19 cellular contexts compared by ENCODE assay signal in the genomic region with DNA sequence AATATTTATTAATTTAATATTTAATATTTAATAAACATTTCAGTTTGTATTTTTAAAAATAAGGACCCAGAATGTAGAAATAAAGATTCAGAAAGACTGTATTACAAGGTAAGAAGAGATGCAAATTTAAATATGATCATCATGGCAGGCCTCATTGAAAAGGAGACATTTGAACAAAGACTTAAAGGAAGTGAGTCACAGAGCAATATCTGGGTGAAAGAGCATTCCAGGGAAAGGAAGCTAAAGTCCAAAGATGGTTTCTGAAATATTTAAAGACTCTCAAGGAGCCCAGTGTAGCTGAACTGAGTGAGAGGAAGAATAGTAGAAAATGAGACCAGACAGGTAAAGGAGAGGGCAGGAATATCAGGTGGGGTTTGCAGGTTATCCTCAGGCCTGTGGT. TPM values are rescaled to one million over a fixed set of nuclear protein-coding genes. Genes with fewer than 3 reads are reported as not detected.
A peak's percentile ranks its signal among the peaks of the same experiment; 100 is the strongest.
DNase-seq lines count a peak whose midpoint lies in the region; ATAC-seq, FAIRE-seq and TF ChIP-seq lines count a peak whose summit lies in the region.
"Had no signal": no experiment of that assay in that cellular context is flagged by ENCODE, and none has a peak within 500 bp of the region (broad histone marks: within the 10 kb centered on the region; RNA-seq: fewer than 3 reads in every experiment).

No MANE protein-coding gene starts in this region.

- CTCF ChIA-PET in BJ (lab: Yijun Ruan, JAX) = no interaction called here
- CTCF ChIA-PET in PC-9 (lab: Charles Lee) = no interaction called here
- CTCF ChIA-PET in endothelial cell of umbilical vein (lab: Charles Lee) = interaction anchor here (1.9 kb wide), 1 partner anchor 35 kb away, joined by 6 read pairs; no protein-coding TSS in a partner anchor

- H3K27me3 ChIP-seq in BJ (ENCODE audit: control insufficient read depth, insufficient read depth, low read length) = no peaks in the 10 kb centered on the region
- no peaks in the 10 kb centered on the region for H3K27me3 ChIP-seq in PC-9 (ENCODE audit: insufficient read depth, low read depth)
- H3K27me3 ChIP-seq in endothelial cell of umbilical vein (ENCODE audit: control insufficient read depth in 2 of 2, insufficient read depth in 2 of 2, low read length in 2 of 2) = peaks cover 0 to 3% of the 10 kb centered on the region in 2 experiments
- H3K27me3 ChIP-seq: Peyer's patch had no signal

- H3F3A ChIP-seq in PC-9 (ENCODE audit: insufficient read depth, low read depth) = no peaks in the 10 kb centered on the region

- H3K9ac ChIP-seq in endothelial cell of umbilical vein (replicated peaks; ENCODE audit: extremely low read depth, insufficient read depth, low read length) = no peak overlapping the region

- H3K36me3 ChIP-seq in BJ (ENCODE audit: control insufficient read depth, insufficient read depth, low read length) = no peaks in the 10 kb centered on the region
- no peaks in the 10 kb centered on the region for H3K36me3 ChIP-seq in PC-9 (ENCODE audit: low read depth)
- no peaks in the 10 kb centered on the region for H3K36me3 ChIP-seq in endothelial cell of umbilical vein (ENCODE audit: control insufficient read depth in 2 of 2, extremely low read depth in 1 of 2, insufficient read depth in 2 of 2, low read length in 2 of 2)
- H3K36me3 ChIP-seq in mucosa of descending colon (ENCODE audit: low read depth) = no peaks in the 10 kb centered on the region
- H3K36me3 ChIP-seq: Peyer's patch had no signal

- no peaks in the 10 kb centered on the region for H3K9me2 ChIP-seq in PC-9 (ENCODE audit: insufficient read depth)

- H3K27ac ChIP-seq in PC-9 (0 out of 2 replicates have a peak overlapping the region, but pooled peaks have one; percentile 0), endothelial cell of umbilical vein (ENCODE audit: insufficient read depth, low read depth, low read length) (no peak overlapping the region)
- H3K27ac ChIP-seq: Peyer's patch had no signal

- peak; percentile 43 for FAIRE-seq in endothelial cell of umbilical vein (lab: Jason Lieb, UNC)

- H3K4me3 ChIP-seq in BJ (ENCODE audit: low read depth, low read length) (no peak overlapping the region), PC-9 (no peak overlapping the region), endothelial cell of umbilical vein (replicated peaks in 1 of 3; ENCODE audit: insufficient read depth in 1 of 3, low read depth in 1 of 3, low read length in 3 of 3) (no peak overlapping the region), mucosa of descending colon (no peak overlapping the region)
- H3K4me3 ChIP-seq: Peyer's patch had no signal

- TF ChIP-seq POLR2A in endothelial cell of umbilical vein (IDR thresholded peaks at IDR 0.05; ENCODE audit: low read depth, low read length) = no peak

- DNase-seq in BJ (ENCODE audit: low read depth) = peak; percentile 19
- DNase-seq in PC-9 = no peak
- peak; percentile 59 for DNase-seq in endothelial cell of umbilical vein (ENCODE audit: low read depth, low spot score)
- no peak for DNase-seq in mucosa of descending colon
- no peak for DNase-seq in cerebellar cortex (ENCODE audit: low spot score)
- no peak for DNase-seq in NCI-H2107 treated with DMSO at 0.1 percent for 48 hours (lab: John Stamatoyannopoulos, UW; ENCODE audit: unreplicated experiment)
- DNase-seq in AML-193 (lab: John Stamatoyannopoulos, UW) = no peak
- DNase-seq: activated naive CD4-positive, alpha-beta T cell treated with anti-CD3 and anti-CD28 coated beads, Interleukin-2, amount 10 ng/mL, durations not matched to agents 7 days and 5 days; CD8-positive, alpha-beta T cell; head of caudate nucleus; Peyer's patch; stimulated activated CD4-positive, alpha-beta T cell treated with anti-CD3 and anti-CD28 coated beads, Interleukin-2, amount 100 ng/mL, for 24 hours; stimulated activated naive CD4-positive, alpha-beta T cell; T1000 had no signal

- H3K4me2 ChIP-seq in PC-9 (peak overlapping the region; percentile 31; the same call in 1 of the 2 replicates), endothelial cell of umbilical vein (ENCODE audit: insufficient read depth, low read length) (no peak overlapping the region)

- ATAC-seq in mucosa of descending colon (peak; percentile 47), HG03378 (IDR thresholded peaks at IDR 0.05; ENCODE audit: unreplicated experiment) (no peak)
- ATAC-seq: CD8-positive, alpha-beta T cell had no signal

- H3K79me2 ChIP-seq in PC-9 (ENCODE audit: low read depth) = no peaks in the 10 kb centered on the region
- no peaks in the 10 kb centered on the region for H3K79me2 ChIP-seq in endothelial cell of umbilical vein (ENCODE audit: control insufficient read depth, insufficient read depth, low read length)

- intact Hi-C loops in PC-9 (cut with micrococcal nuclease; ENCODE audit: unreplicated experiment) = no loop called here
- intact Hi-C loops in endothelial cell of umbilical vein (cut with micrococcal nuclease) = no loop called here
- intact Hi-C loops in mucosa of descending colon (cut with DNase I, micrococcal nuclease) = no loop called here

- peaks cover 8% of the 10 kb centered on the region for H3K4me1 ChIP-seq in PC-9 (replicated peaks; ENCODE audit: insufficient read depth)
- H3K4me1 ChIP-seq in endothelial cell of umbilical vein (ENCODE audit: control insufficient read depth, extremely low read depth, insufficient read depth, low read length) = no peaks in the 10 kb centered on the region
- H3K4me1 ChIP-seq in mucosa of descending colon (ENCODE audit: low read depth) = no peaks in the 10 kb centered on the region
- H3K4me1 ChIP-seq: Peyer's patch had no signal

- no peaks in the 10 kb centered on the region for H3K9me1 ChIP-seq in endothelial cell of umbilical vein (replicated peaks; ENCODE audit: control insufficient read depth, extremely low read depth, insufficient read depth, low read length)

- H2AFZ ChIP-seq in PC-9 (peak overlapping the region; percentile 76), endothelial cell of umbilical vein (ENCODE audit: low read depth, low read length) (no peak overlapping the region)

- POLR2A ChIA-PET in BJ (lab: Charles Lee) (no interaction called here), PC-9 (lab: Charles Lee; ENCODE audit: unreplicated experiment) (no interaction called here), endothelial cell of umbilical vein (lab: Charles Lee) (no interaction called here)

- BruUV-seq in PC-9 (replicated peaks; lab: Mats Ljungman, UMichigan) (no TSS peak), endothelial cell of umbilical vein (replicated peaks; lab: Mats Ljungman, UMichigan) (no TSS peak)

- TF ChIP-seq CTCF in BJ (IDR thresholded peaks at IDR 0.05; ENCODE audit: insufficient read depth, low read depth, low read length) (no peak), PC-9 (conservative IDR thresholded peaks at IDR 0.05) (no peak), endothelial cell of umbilical vein (IDR thresholded peaks at IDR 0.05; ENCODE audit: extremely low read depth in 1 of 2, insufficient read depth in 1 of 2, low read depth in 1 of 2, low read length in 2 of 2) (no peak), mucosa of descending colon (IDR thresholded peaks at IDR 0.05) (no peak)

- H4K20me1 ChIP-seq in PC-9 (ENCODE audit: insufficient read depth) = no peaks in the 10 kb centered on the region
- no peaks in the 10 kb centered on the region for H4K20me1 ChIP-seq in endothelial cell of umbilical vein (replicated peaks; ENCODE audit: control insufficient read depth, extremely low read depth, insufficient read depth, low read length)

- dilution Hi-C loops in endothelial cell of umbilical vein (cut with MboI; ENCODE audit: extremely low pct_ligation_motif_present, low sequenced_read_pairs) = no loop called here

- H3K9me3 ChIP-seq in PC-9 (ENCODE audit: insufficient read depth, low read depth) (no peaks in the 10 kb centered on the region; the same call in none of the 2 replicates), endothelial cell of umbilical vein (replicated peaks; ENCODE audit: control insufficient read depth, insufficient read depth, low read length) (no peaks in the 10 kb centered on the region), mucosa of descending colon (no peaks in the 10 kb centered on the region)
- H3K9me3 ChIP-seq: Peyer's patch had no signal

RNA-seq across cellular contexts. Expression of gene SCYGR4, which starts 5.9 kb away (rescaled TPM):
- polyA plus RNA-seq in BJ (2011; rRNA removed) (not detected in 2 replicates), endothelial cell of umbilical vein (not detected in 2 replicates)
- not detected in 2 replicates for polyA minus RNA-seq in BJ (2011; rRNA and poly(A)+ RNA removed)
- total RNA-seq in PC-9 (2021) (not detected in 2 replicates), endothelial cell of umbilical vein (not detected in 2 replicates), mucosa of descending colon (not detected)
- not detected in 2 replicates for polyA plus RNA-seq in endothelial cell of umbilical vein (2011; cell fraction: cytosol; rRNA removed)
- not detected in 2 replicates for polyA plus RNA-seq in endothelial cell of umbilical vein (2011; cell fraction: nucleus; rRNA removed)
- polyA plus RNA-seq in endothelial cell of umbilical vein (2012) = not detected in 2 replicates
- not detected in 2 replicates for polyA minus RNA-seq in endothelial cell of umbilical vein
- not detected for polyA minus RNA-seq in endothelial cell of umbilical vein (2011; cell fraction: cytosol; rRNA and poly(A)+ RNA removed)
- not detected in 2 replicates for polyA minus RNA-seq in endothelial cell of umbilical vein (2011; cell fraction: nucleus; rRNA and poly(A)+ RNA removed)
- total RNA-seq: activated CD8-positive, alpha-beta memory T cell treated with anti-CD3 and anti-CD28 coated beads for 36 hours; CD8-positive, alpha-beta T cell; lung microvascular endothelial cell; osteocyte; Peyer's patch had no signal

RNA-seq across cellular contexts. Expression of gene SCYGR3, which starts 8.6 kb away (rescaled TPM):
- polyA plus RNA-seq in BJ (2011; rRNA removed) (not detected in 2 replicates), endothelial cell of umbilical vein (not detected in 2 replicates)
- polyA minus RNA-seq in BJ (2011; rRNA and poly(A)+ RNA removed) = not detected in 2 replicates
- total RNA-seq in PC-9 (2021) (not detected in 2 replicates), endothelial cell of umbilical vein (not detected in 2 replicates), mucosa of descending colon (not detected)
- not detected in 2 replicates for polyA plus RNA-seq in endothelial cell of umbilical vein (2011; cell fraction: cytosol; rRNA removed)
- not detected in 2 replicates for polyA plus RNA-seq in endothelial cell of umbilical vein (2011; cell fraction: nucleus; rRNA removed)
- not detected in 2 replicates for polyA plus RNA-seq in endothelial cell of umbilical vein (2012)
- polyA minus RNA-seq in endothelial cell of umbilical vein = not detected in 2 replicates
- not detected for polyA minus RNA-seq in endothelial cell of umbilical vein (2011; cell fraction: cytosol; rRNA and poly(A)+ RNA removed)
- polyA minus RNA-seq in endothelial cell of umbilical vein (2011; cell fraction: nucleus; rRNA and poly(A)+ RNA removed) = not detected in 2 replicates
- total RNA-seq: activated CD8-positive, alpha-beta memory T cell treated with anti-CD3 and anti-CD28 coated beads for 36 hours; CD8-positive, alpha-beta T cell; lung microvascular endothelial cell; NCI-H460; osteocyte; Peyer's patch had no signal

RNA-seq across cellular contexts. Expression of gene SCYGR2, which starts 24.5 kb away (rescaled TPM):
- polyA plus RNA-seq in BJ (2011; rRNA removed) (not detected in 2 replicates), endothelial cell of umbilical vein (not detected in 2 replicates)
- polyA minus RNA-seq in BJ (2011; rRNA and poly(A)+ RNA removed) = not detected in 2 replicates
- total RNA-seq in PC-9 (2021) (not detected in 2 replicates), endothelial cell of umbilical vein (not detected in 2 replicates), mucosa of descending colon (not detected)
- polyA plus RNA-seq in endothelial cell of umbilical vein (2011; cell fraction: cytosol; rRNA removed) = not detected in 2 replicates
- not detected in 2 replicates for polyA plus RNA-seq in endothelial cell of umbilical vein (2011; cell fraction: nucleus; rRNA removed)
- not detected in 2 replicates for polyA plus RNA-seq in endothelial cell of umbilical vein (2012)
- polyA minus RNA-seq in endothelial cell of umbilical vein = not detected in 2 replicates
- not detected for polyA minus RNA-seq in endothelial cell of umbilical vein (2011; cell fraction: cytosol; rRNA and poly(A)+ RNA removed)
- not detected in 2 replicates for polyA minus RNA-seq in endothelial cell of umbilical vein (2011; cell fraction: nucleus; rRNA and poly(A)+ RNA removed)
- total RNA-seq: activated CD8-positive, alpha-beta memory T cell treated with anti-CD3 and anti-CD28 coated beads for 36 hours; CD8-positive, alpha-beta T cell; lung microvascular endothelial cell; NCI-H460; osteocyte; Peyer's patch had no signal

RNA-seq across cellular contexts. Expression of gene SCYGR5, which starts 43.4 kb away (rescaled TPM):
- polyA plus RNA-seq in BJ (2011; rRNA removed) (not detected in 2 replicates), endothelial cell of umbilical vein (not detected in 2 replicates)
- not detected in 2 replicates for polyA minus RNA-seq in BJ (2011; rRNA and poly(A)+ RNA removed)
- total RNA-seq in PC-9 (2021) (not detected in 2 replicates), endothelial cell of umbilical vein (not detected in 2 replicates), mucosa of descending colon (not detected)
- polyA plus RNA-seq in endothelial cell of umbilical vein (2011; cell fraction: cytosol; rRNA removed) = not detected in 2 replicates
- not detected in 2 replicates for polyA plus RNA-seq in endothelial cell of umbilical vein (2011; cell fraction: nucleus; rRNA removed)
- polyA plus RNA-seq in endothelial cell of umbilical vein (2012) = not detected in 2 replicates
- polyA minus RNA-seq in endothelial cell of umbilical vein = not detected in 2 replicates
- not detected for polyA minus RNA-seq in endothelial cell of umbilical vein (2011; cell fraction: cytosol; rRNA and poly(A)+ RNA removed)
- not detected in 2 replicates for polyA minus RNA-seq in endothelial cell of umbilical vein (2011; cell fraction: nucleus; rRNA and poly(A)+ RNA removed)
- total RNA-seq: activated CD8-positive, alpha-beta memory T cell treated with anti-CD3 and anti-CD28 coated beads for 36 hours; CD8-positive, alpha-beta T cell; lung microvascular endothelial cell; NCI-H460; osteocyte; Peyer's patch had no signal

Comparison
In these comparisons a context has a peak if more than half of its experiments do, and no peak if none do; other contexts are left out.
1. DNase-seq: peak in BJ (single experiment) and endothelial cell of umbilical vein (single experiment); none in PC-9 (0 of 2), mucosa of descending colon (0 of 3), cerebellar cortex (single experiment), NCI-H2107 treated with DMSO at 0.1 percent for 48 hours (single experiment) and AML-193 (0 of 2).